Comparison of ENCODE assay signal across 29 cellular contexts in the genomic region with DNA sequence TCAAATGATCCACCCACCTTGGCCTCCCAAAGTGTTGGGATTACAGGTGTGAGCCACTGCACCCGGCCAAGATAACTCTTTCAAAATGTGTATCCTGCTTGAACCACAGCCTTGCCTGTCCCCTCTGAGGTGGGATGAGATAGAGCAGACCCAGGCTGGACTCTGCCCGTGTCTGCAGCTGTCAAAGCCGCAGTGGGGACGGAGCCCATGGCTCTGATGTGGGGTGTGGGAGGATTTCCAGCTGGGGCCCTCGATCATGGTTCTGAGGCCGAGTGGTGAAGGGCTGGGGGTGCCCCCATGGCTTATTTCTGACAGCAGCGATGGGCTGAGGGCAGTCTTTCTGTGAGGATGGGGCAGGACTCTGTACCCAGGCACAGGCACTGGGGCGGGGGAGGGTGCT.
"Had no signal": no experiment of that assay in that cellular context is flagged by ENCODE, and none has a peak within 500 bp of the region (broad histone marks: within the 10 kb centered on the region; RNA-seq: fewer than 3 reads in every experiment).

No MANE protein-coding gene starts in this region.

- H3K4me1 ChIP-seq: adrenal gland, body of pancreas had no signal

- H3K9me3 Mint-ChIP-seq: activated CD4-positive, alpha-beta memory T cell treated with anti-CD3 and anti-CD28 coated beads for 36 hours; activated CD4-positive, alpha-beta T cell treated with anti-CD3 and anti-CD28 coated beads, Interleukin-2, amount 10 ng/mL, durations not matched to agents 24 days and 14 days; activated naive CD4-positive, alpha-beta T cell treated with anti-CD3 and anti-CD28 coated beads for 36 hours; activated naive CD4-positive, alpha-beta T cell treated with anti-CD3 and anti-CD28 coated beads, Interleukin-2, amount 50 U/mL, for 24 hours; activated naive CD8-positive, alpha-beta T cell treated with anti-CD3 and anti-CD28 coated beads for 36 hours; activated naive CD8-positive, alpha-beta T cell treated with anti-CD3 and anti-CD28 coated beads, Interleukin-2, amount 50 U/mL, for 24 hours; activated T-helper 1 cell treated with anti-CD3 and anti-CD28 coated beads, Interleukin-12 subunit alpha, Interleukin-12 subunit beta, Interleukin-2, Interleukin-4 antibody, amounts not matched to agents 30 ng/mL and 10 ng/mL and 1 ng/mL, durations not matched to agents 14 hours and 24 hours and 36 hours; activated T-helper 2 cell treated with anti-CD3 and anti-CD28 coated beads, Interferon-gamma antibody, Interleukin-2, Interleukin-4, amounts not matched to agents 10 μg/mL and 5 μg/mL and 100 μg/mL, durations not matched to agents 14 hours and 24 hours and 36 hours; endodermal cell had no signal

- H3K4me3 Mint-ChIP-seq: activated CD4-positive, alpha-beta memory T cell treated with anti-CD3 and anti-CD28 coated beads for 36 hours; activated CD4-positive, alpha-beta T cell treated with anti-CD3 and anti-CD28 coated beads for 36 hours; activated CD4-positive, alpha-beta T cell treated with anti-CD3 and anti-CD28 coated beads, Interleukin-2, amount 10 ng/mL, durations not matched to agents 24 days and 14 days; activated CD8-positive, alpha-beta memory T cell treated with anti-CD3 and anti-CD28 coated beads, Interleukin-2, amount 10 ng/mL, durations not matched to agents 7 days and 5 days; activated CD8-positive, alpha-beta T cell treated with anti-CD3 and anti-CD28 coated beads, Interleukin-2, amount 10 ng/mL, durations not matched to agents 7 days and 5 days; activated naive CD4-positive, alpha-beta T cell treated with anti-CD3 and anti-CD28 coated beads for 36 hours; activated naive CD4-positive, alpha-beta T cell treated with anti-CD3 and anti-CD28 coated beads, Interleukin-2, amount 50 U/mL, for 24 hours; activated naive CD8-positive, alpha-beta T cell treated with anti-CD3 and anti-CD28 coated beads for 36 hours; activated naive CD8-positive, alpha-beta T cell treated with anti-CD3 and anti-CD28 coated beads, Interleukin-2, amount 50 U/mL, for 24 hours; activated T-helper 1 cell treated with anti-CD3 and anti-CD28 coated beads, Interleukin-12 subunit alpha, Interleukin-12 subunit beta, Interleukin-2, Interleukin-4 antibody, amounts not matched to agents 30 ng/mL and 10 ng/mL and 1 ng/mL, durations not matched to agents 14 hours and 24 hours and 36 hours; endodermal cell had no signal

- H3K4me3 ChIP-seq: adrenal gland, body of pancreas, colonic mucosa had no signal

- H3K4me1 Mint-ChIP-seq: activated CD4-positive, alpha-beta T cell treated with anti-CD3 and anti-CD28 coated beads for 36 hours; activated naive CD4-positive, alpha-beta T cell treated with anti-CD3 and anti-CD28 coated beads, Interleukin-2, amount 50 U/mL, for 24 hours; activated naive CD8-positive, alpha-beta T cell treated with anti-CD3 and anti-CD28 coated beads for 36 hours; activated naive CD8-positive, alpha-beta T cell treated with anti-CD3 and anti-CD28 coated beads, Interleukin-2, amount 50 U/mL, for 24 hours; endodermal cell had no signal

- H3K27me3 ChIP-seq: adrenal gland, body of pancreas, colonic mucosa had no signal

- FAIRE-seq: frontal cortex had no signal

- ATAC-seq: activated CD4-positive, alpha-beta T cell treated with anti-CD3 and anti-CD28 coated beads for 36 hours; activated CD8-positive, alpha-beta memory T cell treated with anti-CD3 and anti-CD28 coated beads, Interleukin-2, amount 10 ng/mL, durations not matched to agents 7 days and 5 days; activated CD8-positive, alpha-beta T cell treated with anti-CD3 and anti-CD28 coated beads, Interleukin-2, amount 10 ng/mL, durations not matched to agents 7 days and 5 days; activated naive CD8-positive, alpha-beta T cell treated with anti-CD3 and anti-CD28 coated beads, Interleukin-2, amount 50 U/mL, for 24 hours; body of pancreas had no signal

- H3K9me3 ChIP-seq: adrenal gland, body of pancreas, colonic mucosa had no signal

- DNase-seq: activated CD4-positive, alpha-beta memory T cell treated with anti-CD3 and anti-CD28 coated beads for 36 hours; activated CD4-positive, alpha-beta T cell treated with anti-CD3 and anti-CD28 coated beads for 36 hours; activated CD4-positive, alpha-beta T cell treated with anti-CD3 and anti-CD28 coated beads, Interleukin-2, amount 10 ng/mL, durations not matched to agents 24 days and 14 days; activated CD4-positive, CD25-positive, alpha-beta regulatory T cell; activated CD4-positive, CD25-positive, alpha-beta regulatory T cell treated with anti-CD3 and anti-CD28 coated beads, Interleukin-2, amount 50 U/mL, for 72 hours; activated CD8-positive, alpha-beta memory T cell treated with anti-CD3 and anti-CD28 coated beads, Interleukin-2, amount 10 ng/mL, durations not matched to agents 7 days and 5 days; activated CD8-positive, alpha-beta memory T cell treated with anti-CD3 and anti-CD28 coated beads, Interleukin-2, amount 50 U/mL, for 4 hours; activated CD8-positive, alpha-beta T cell treated with anti-CD3 and anti-CD28 coated beads, Interleukin-2, amount 10 ng/mL, durations not matched to agents 7 days and 5 days; activated effector memory CD4-positive, alpha-beta T cell treated with anti-CD3 and anti-CD28 coated beads, Interleukin-2, amount 50 U/mL, for 16 hours; activated naive CD4-positive, alpha-beta T cell treated with anti-CD3 and anti-CD28 coated beads for 36 hours; activated naive CD8-positive, alpha-beta T cell treated with anti-CD3 and anti-CD28 coated beads for 36 hours; activated naive CD8-positive, alpha-beta T cell treated with anti-CD3 and anti-CD28 coated beads, Interleukin-2, amount 50 U/mL, for 24 hours; activated T-cell treated with anti-CD3 and anti-CD28 coated beads, Interleukin-2, amount 50 U/mL, for 1 hour; activated T-cell treated with anti-CD3 and anti-CD28 coated beads, Interleukin-2, amount 50 U/mL, for 48 hours; adrenal gland; amygdala; body of pancreas; caudate nucleus; cerebellar nuclear complex; colonic mucosa; effector CD8-positive, alpha-beta T cell; endodermal cell; foreskin fibroblast; glutamatergic neuron; T-helper 2 cell had no signal

- H3K27ac Mint-ChIP-seq: activated CD4-positive, alpha-beta memory T cell treated with anti-CD3 and anti-CD28 coated beads for 36 hours; activated CD4-positive, alpha-beta T cell treated with anti-CD3 and anti-CD28 coated beads for 36 hours; activated CD4-positive, alpha-beta T cell treated with anti-CD3 and anti-CD28 coated beads, Interleukin-2, amount 10 ng/mL, durations not matched to agents 24 days and 14 days; activated CD8-positive, alpha-beta memory T cell treated with anti-CD3 and anti-CD28 coated beads, Interleukin-2, amount 10 ng/mL, durations not matched to agents 7 days and 5 days; activated CD8-positive, alpha-beta T cell treated with anti-CD3 and anti-CD28 coated beads, Interleukin-2, amount 10 ng/mL, durations not matched to agents 7 days and 5 days; activated naive CD4-positive, alpha-beta T cell treated with anti-CD3 and anti-CD28 coated beads for 36 hours; activated naive CD4-positive, alpha-beta T cell treated with anti-CD3 and anti-CD28 coated beads, Interleukin-2, amount 50 U/mL, for 24 hours; activated naive CD8-positive, alpha-beta T cell treated with anti-CD3 and anti-CD28 coated beads for 36 hours; activated T-helper 1 cell treated with anti-CD3 and anti-CD28 coated beads, Interleukin-12 subunit alpha, Interleukin-12 subunit beta, Interleukin-2, Interleukin-4 antibody, amounts not matched to agents 30 ng/mL and 10 ng/mL and 1 ng/mL, durations not matched to agents 14 hours and 24 hours and 36 hours; activated T-helper 2 cell treated with anti-CD3 and anti-CD28 coated beads, Interferon-gamma antibody, Interleukin-2, Interleukin-4, amounts not matched to agents 10 μg/mL and 5 μg/mL and 100 μg/mL, durations not matched to agents 14 hours and 24 hours and 36 hours; endodermal cell had no signal

- H3K27me3 Mint-ChIP-seq: activated CD4-positive, alpha-beta memory T cell treated with anti-CD3 and anti-CD28 coated beads for 36 hours; activated CD4-positive, alpha-beta T cell treated with anti-CD3 and anti-CD28 coated beads for 36 hours; activated CD4-positive, alpha-beta T cell treated with anti-CD3 and anti-CD28 coated beads, Interleukin-2, amount 10 ng/mL, durations not matched to agents 24 days and 14 days; activated CD8-positive, alpha-beta memory T cell treated with anti-CD3 and anti-CD28 coated beads, Interleukin-2, amount 10 ng/mL, durations not matched to agents 7 days and 5 days; activated naive CD4-positive, alpha-beta T cell treated with anti-CD3 and anti-CD28 coated beads, Interleukin-2, amount 50 U/mL, for 24 hours; activated naive CD8-positive, alpha-beta T cell treated with anti-CD3 and anti-CD28 coated beads for 36 hours; activated naive CD8-positive, alpha-beta T cell treated with anti-CD3 and anti-CD28 coated beads, Interleukin-2, amount 50 U/mL, for 24 hours had no signal

- H3K27ac ChIP-seq: adrenal gland, body of pancreas, colonic mucosa had no signal
